In genomic region chr6:117477988-117478852, GRCh38 we compare ENCODE assay signal across 10 cellular contexts. TPM values are rescaled to one million over a fixed set of nuclear protein-coding genes. Genes with fewer than 3 reads are reported as not detected.
A peak's percentile ranks its signal among the peaks of the same experiment; 100 is the strongest.
DNase-seq lines count a peak whose midpoint lies in the region; ATAC-seq and TF ChIP-seq lines count a peak whose summit lies in the region.
"Had no signal": no experiment of that assay in that cellular context is flagged by ENCODE, and none has a peak within 500 bp of the region (broad histone marks: within the 10 kb centered on the region; RNA-seq: fewer than 3 reads in every experiment).

No MANE protein-coding gene starts in this region.

- DNase-seq in activated naive CD8-positive, alpha-beta T cell treated with anti-CD3 and anti-CD28 coated beads for 36 hours, result peak; percentile 7
- no peak for DNase-seq in activated naive CD8-positive, alpha-beta T cell treated with anti-CD3 and anti-CD28 coated beads, Interleukin-2, amount 50 U/mL, for 24 hours
- DNase-seq in RWPE2 (ENCODE audit: low spot score) (no peak), islet precursor cell (peak; percentile 57), NCI-H1436 treated with DMSO at 0.1 percent for 48 hours (lab: John Stamatoyannopoulos, UW) (no peak)
- DNase-seq in stimulated activated naive B cell treated with anti-CD40 and anti-IgM and Interleukin-4, amounts not matched to agents 10 μg/mL and 1 μg/mL and 100 μg/mL, for 72 hours, result no peak
- DNase-seq in stimulated activated CD8-positive, alpha-beta memory T cell treated with anti-CD3 and anti-CD28 coated beads, Interleukin-4, amount 100 ng/mL, for 48 hours, result no peak

- TF ChIP-seq CTCF in RWPE2 (IDR thresholded peaks at IDR 0.05; ENCODE audit: poor library complexity, severe bottlenecking), result peak; percentile 3

- no peak overlapping the region for H3K27ac Mint-ChIP-seq in activated naive CD8-positive, alpha-beta T cell treated with anti-CD3 and anti-CD28 coated beads for 36 hours
- no peak overlapping the region for H3K27ac Mint-ChIP-seq in activated naive CD8-positive, alpha-beta T cell treated with anti-CD3 and anti-CD28 coated beads, Interleukin-2, amount 50 U/mL, for 24 hours
- H3K27ac Mint-ChIP-seq in stimulated activated naive B cell treated with anti-CD40 and anti-IgM and Interleukin-4, amounts not matched to agents 10 μg/mL and 1 μg/mL and 100 μg/mL, for 72 hours, result no peak overlapping the region

- no peak overlapping the region for H3K27ac ChIP-seq in RWPE2 (ENCODE audit: poor library complexity, severe bottlenecking)

- H3K36me3 ChIP-seq in RWPE2 (ENCODE audit: low read depth), result no peaks in the 10 kb centered on the region

- ATAC-seq in activated naive CD8-positive, alpha-beta T cell treated with anti-CD3 and anti-CD28 coated beads, Interleukin-2, amount 50 U/mL, for 24 hours, result no peak
- ATAC-seq in HG02885 (IDR thresholded peaks at IDR 0.05; ENCODE audit: poor library complexity, unreplicated experiment) (peak; percentile 32), RWPE2 (ENCODE audit: low read depth) (no peak)
- ATAC-seq in stimulated activated naive B cell treated with anti-CD40 and anti-IgM and Interleukin-4, amounts not matched to agents 10 μg/mL and 1 μg/mL and 100 μg/mL, for 72 hours (replicated peaks), result no peak
- ATAC-seq: left colon had no signal

- no peaks in the 10 kb centered on the region for H3K9me3 Mint-ChIP-seq in activated naive CD8-positive, alpha-beta T cell treated with anti-CD3 and anti-CD28 coated beads for 36 hours
- H3K9me3 Mint-ChIP-seq in activated naive CD8-positive, alpha-beta T cell treated with anti-CD3 and anti-CD28 coated beads, Interleukin-2, amount 50 U/mL, for 24 hours, result no peaks in the 10 kb centered on the region
- no peaks in the 10 kb centered on the region for H3K9me3 Mint-ChIP-seq in stimulated activated naive B cell treated with anti-CD40 and anti-IgM and Interleukin-4, amounts not matched to agents 10 μg/mL and 1 μg/mL and 100 μg/mL, for 72 hours

- H3K27me3 Mint-ChIP-seq in activated naive CD8-positive, alpha-beta T cell treated with anti-CD3 and anti-CD28 coated beads for 36 hours, result peaks cover 51% of the 10 kb centered on the region
- peaks cover 29% of the 10 kb centered on the region for H3K27me3 Mint-ChIP-seq in activated naive CD8-positive, alpha-beta T cell treated with anti-CD3 and anti-CD28 coated beads, Interleukin-2, amount 50 U/mL, for 24 hours
- H3K27me3 Mint-ChIP-seq in stimulated activated naive B cell treated with anti-CD40 and anti-IgM and Interleukin-4, amounts not matched to agents 10 μg/mL and 1 μg/mL and 100 μg/mL, for 72 hours, result peaks cover 28 to 30% of the 10 kb centered on the region in 2 donors

- H3K4me1 Mint-ChIP-seq in activated naive CD8-positive, alpha-beta T cell treated with anti-CD3 and anti-CD28 coated beads for 36 hours, result peaks cover 9% of the 10 kb centered on the region
- peaks cover 12% of the 10 kb centered on the region for H3K4me1 Mint-ChIP-seq in activated naive CD8-positive, alpha-beta T cell treated with anti-CD3 and anti-CD28 coated beads, Interleukin-2, amount 50 U/mL, for 24 hours
- peaks cover 11 to 16% of the 10 kb centered on the region in 2 donors for H3K4me1 Mint-ChIP-seq in stimulated activated naive B cell treated with anti-CD40 and anti-IgM and Interleukin-4, amounts not matched to agents 10 μg/mL and 1 μg/mL and 100 μg/mL, for 72 hours

- H3K4me1 ChIP-seq in RWPE2 (ENCODE audit: insufficient read depth, poor library complexity, severe bottlenecking), result no peaks in the 10 kb centered on the region

- H3K9me3 ChIP-seq in RWPE2 (ENCODE audit: severe bottlenecking), result no peaks in the 10 kb centered on the region

- H3K36me3 Mint-ChIP-seq in activated naive CD8-positive, alpha-beta T cell treated with anti-CD3 and anti-CD28 coated beads for 36 hours, result no peaks in the 10 kb centered on the region
- H3K36me3 Mint-ChIP-seq in activated naive CD8-positive, alpha-beta T cell treated with anti-CD3 and anti-CD28 coated beads, Interleukin-2, amount 50 U/mL, for 24 hours (ENCODE audit: low read depth), result no peaks in the 10 kb centered on the region
- no peaks in the 10 kb centered on the region for H3K36me3 Mint-ChIP-seq in stimulated activated naive B cell treated with anti-CD40 and anti-IgM and Interleukin-4, amounts not matched to agents 10 μg/mL and 1 μg/mL and 100 μg/mL, for 72 hours

- H3K4me3 ChIP-seq in RWPE2 (ENCODE audit: severe bottlenecking), result no peak overlapping the region

- no peak overlapping the region for H3K4me3 Mint-ChIP-seq in activated naive CD8-positive, alpha-beta T cell treated with anti-CD3 and anti-CD28 coated beads for 36 hours
- H3K4me3 Mint-ChIP-seq in activated naive CD8-positive, alpha-beta T cell treated with anti-CD3 and anti-CD28 coated beads, Interleukin-2, amount 50 U/mL, for 24 hours, result no peak overlapping the region
- no peak overlapping the region for H3K4me3 Mint-ChIP-seq in stimulated activated naive B cell treated with anti-CD40 and anti-IgM and Interleukin-4, amounts not matched to agents 10 μg/mL and 1 μg/mL and 100 μg/mL, for 72 hours

- H3K27me3 ChIP-seq in RWPE2 (ENCODE audit: insufficient read depth, poor library complexity, severe bottlenecking), result no peaks in the 10 kb centered on the region

RNA-seq across cellular contexts. Expression of gene DCBLD1, which starts 4.3 kb away (rescaled TPM):
- total RNA-seq in activated naive CD8-positive, alpha-beta T cell treated with anti-CD3 and anti-CD28 coated beads for 36 hours, result 1 to 10 TPM; 1.9 to 2.4 TPM

RNA-seq across cellular contexts. Expression of gene ROS1, which starts 52.5 kb away (rescaled TPM):
- not detected for total RNA-seq in activated naive CD8-positive, alpha-beta T cell treated with anti-CD3 and anti-CD28 coated beads for 36 hours
- total RNA-seq: activated CD8-positive, alpha-beta memory T cell treated with anti-CD3 and anti-CD28 coated beads for 36 hours had no signal

Comparison
In these comparisons a context has a peak if more than half of its experiments do, and no peak if none do; other contexts are left out.
1. DNase-seq: peak in activated naive CD8-positive, alpha-beta T cell treated with anti-CD3 and anti-CD28 coated beads for 36 hours (single experiment) and islet precursor cell (single experiment); none in activated naive CD8-positive, alpha-beta T cell treated with anti-CD3 and anti-CD28 coated beads, Interleukin-2, amount 50 U/mL, for 24 hours (single experiment), RWPE2 (single experiment), stimulated activated naive B cell treated with anti-CD40 and anti-IgM and Interleukin-4, amounts not matched to agents 10 μg/mL and 1 μg/mL and 100 μg/mL, for 72 hours (single experiment), stimulated activated CD8-positive, alpha-beta memory T cell treated with anti-CD3 and anti-CD28 coated beads, Interleukin-4, amount 100 ng/mL, for 48 hours (single experiment) and NCI-H1436 treated with DMSO at 0.1 percent for 48 hours (single experiment).